In genomic region chr11:46242462-46242960, GRCh38 we compare ENCODE assay signal across 8 cellular contexts. TPM values are rescaled to one million over a fixed set of nuclear protein-coding genes. Genes with fewer than 3 reads are reported as not detected.
DNase-seq lines count a peak whose midpoint lies in the region; ATAC-seq and TF ChIP-seq lines count a peak whose summit lies in the region.

No MANE protein-coding gene starts in this region.

- H3K4me3 Mint-ChIP-seq in GM23338, result peak overlapping the region; percentile 81

- no peaks in the 10 kb centered on the region for H4K20me1 ChIP-seq in GM23338 (replicated peaks; ENCODE audit: insufficient read depth)
- no peaks in the 10 kb centered on the region for H4K20me1 ChIP-seq in SU-DHL-6 (ENCODE audit: low read depth, low read length)

- peaks cover 26% of the 10 kb centered on the region for H3K4me1 ChIP-seq in GM23338 (ENCODE audit: insufficient read depth)
- H3K4me1 ChIP-seq in gastrocnemius medialis, result peaks cover 10 to 25% of the 10 kb centered on the region in 2 donors

- peaks cover 31% of the 10 kb centered on the region for H3K27me3 Mint-ChIP-seq in GM23338 (ENCODE audit: insufficient read depth, low read depth, poor library complexity)

- peak overlapping the region; percentile 100 for H3K27ac Mint-ChIP-seq in GM23338

- no peak for DNase-seq in GM23338 (ENCODE audit: low spot score)
- DNase-seq in fibroblast of the aortic adventitia (ENCODE audit: low read depth), result peak; percentile 27
- DNase-seq in gastrocnemius medialis, result no peak
- DNase-seq in GM10266 (ENCODE audit: extremely low spot score), result no peak
- no peak for DNase-seq in NCI-H187 treated with DMSO at 0.1 percent for 48 hours (lab: John Stamatoyannopoulos, UW)
- no peak for DNase-seq in GDM1 (lab: John Stamatoyannopoulos, UW)

- H3K4me3 ChIP-seq in GM23338 (peak overlapping the region; percentile 57), SU-DHL-6 (ENCODE audit: insufficient read depth, low read length, poor library complexity, severe bottlenecking) (peak overlapping the region; percentile 49), fibroblast of the aortic adventitia (ENCODE audit: low read depth, low read length) (no peak overlapping the region), gastrocnemius medialis (peak overlapping the region in 3 of 4 donors; percentile 58 to 67 (median 66))

- H3K36me3 ChIP-seq in GM23338 (ENCODE audit: insufficient read depth), result no peaks in the 10 kb centered on the region
- no peaks in the 10 kb centered on the region for H3K36me3 ChIP-seq in SU-DHL-6 (ENCODE audit: low read length)
- H3K36me3 ChIP-seq in gastrocnemius medialis, result no peaks in the 10 kb centered on the region

- H3K27ac ChIP-seq in GM23338 (ENCODE audit: low read depth), result peak overlapping the region; percentile 99
- no peak overlapping the region; the same call in 1 of the 2 replicates for H3K27ac ChIP-seq in SU-DHL-6 (ENCODE audit: low read depth, low read length)
- H3K27ac ChIP-seq in gastrocnemius medialis, result peak overlapping the region; percentile 74 to 85 (median 82)

- H3K4me1 Mint-ChIP-seq in GM23338, result peaks cover 44% of the 10 kb centered on the region

- no peak for ATAC-seq in GM23338
- ATAC-seq in gastrocnemius medialis, result no peak
- no peak for ATAC-seq in HG03139 (IDR thresholded peaks at IDR 0.05; ENCODE audit: unreplicated experiment)

- in situ Hi-C loops in gastrocnemius medialis (cut with MboI; ENCODE audit: low sequenced_read_pairs in 4 of 4), result loop anchor here (5.0 to 25.0 kb wide), 2 partner anchors 70 to 295 kb away; no protein-coding TSS in a partner anchor

- H3K4me2 ChIP-seq in GM23338, result peak overlapping the region; percentile 81
- H3K4me2 ChIP-seq in SU-DHL-6 (ENCODE audit: low read depth, low read length, poor library complexity, severe bottlenecking), result peak overlapping the region; percentile 99

- H3K9me2 ChIP-seq in GM23338 (ENCODE audit: insufficient read depth) (peaks cover 10% of the 10 kb centered on the region; the same call in 1 of the 2 replicates), SU-DHL-6 (replicated peaks; ENCODE audit: insufficient read depth, low read length) (no peaks in the 10 kb centered on the region)

- TF ChIP-seq CTCF in GM23338 (conservative IDR thresholded peaks at IDR 0.05; ENCODE audit: low read depth in 2 of 2) (no peak), SU-DHL-6 (IDR thresholded peaks at IDR 0.05; ENCODE audit: insufficient read depth, low read length, poor library complexity, severe bottlenecking) (no peak), fibroblast of the aortic adventitia (IDR thresholded peaks at IDR 0.05; ENCODE audit: insufficient read depth, low read length) (no peak), gastrocnemius medialis (IDR thresholded peaks at IDR 0.05 in 4 of 5, conservative IDR thresholded peaks at IDR 0.05 in 1 of 5) (no peak), GM10266 (IDR thresholded peaks at IDR 0.05; ENCODE audit: control insufficient read depth, insufficient read depth, low read depth, missing control alignments) (no peak)

- no peaks in the 10 kb centered on the region for H3K36me3 Mint-ChIP-seq in GM23338 (ENCODE audit: low read depth)

- H3F3A ChIP-seq in GM23338 (replicated peaks; ENCODE audit: low read depth) (peaks cover 25% of the 10 kb centered on the region), SU-DHL-6 (ENCODE audit: insufficient read depth) (no peaks in the 10 kb centered on the region)

- no peak overlapping the region for H2AFZ ChIP-seq in GM23338
- peak overlapping the region; percentile 94 for H2AFZ ChIP-seq in SU-DHL-6 (ENCODE audit: low read depth, low read length, severe bottlenecking)

- H3K9ac ChIP-seq in SU-DHL-6 (ENCODE audit: low read length), result peak overlapping the region; percentile 65

- no peak for TF ChIP-seq POLR2A in gastrocnemius medialis (IDR thresholded peaks at IDR 0.05)

- peaks cover 12% of the 10 kb centered on the region for H3K27me3 ChIP-seq in GM23338 (ENCODE audit: insufficient read depth)
- no peaks in the 10 kb centered on the region for H3K27me3 ChIP-seq in SU-DHL-6 (ENCODE audit: low read length)
- H3K27me3 ChIP-seq in gastrocnemius medialis, result peaks cover 0 to 2% (median 2%) of the 10 kb centered on the region in 3 donors

- H3K9me3 ChIP-seq in SU-DHL-6 (ENCODE audit: insufficient read depth, low read length) (no peaks in the 10 kb centered on the region), gastrocnemius medialis (no peaks in the 10 kb centered on the region)

- H3K79me2 ChIP-seq in GM23338 (replicated peaks; ENCODE audit: insufficient read depth) (no peaks in the 10 kb centered on the region), SU-DHL-6 (ENCODE audit: insufficient read depth, low read length) (no peaks in the 10 kb centered on the region)

- intact Hi-C loops in gastrocnemius medialis (cut with DNase I; ENCODE audit: low total_unique reads), result loop anchor here (2.0 kb wide), 1 partner anchor 32 kb away; no protein-coding TSS in a partner anchor

- no peaks in the 10 kb centered on the region for H3K9me3 Mint-ChIP-seq in GM23338

TF ChIP-seq in GM23338, 12 proteins besides CTCF, POLR2A, EP300 and RAD21 (continues in another document):
- TF ChIP-seq JUNB (IDR thresholded peaks at IDR 0.05; ENCODE audit: unreplicated experiment), result no peak
- no peak for TF ChIP-seq STAT1 (IDR thresholded peaks at IDR 0.05; ENCODE audit: unreplicated experiment)
- no peak for TF ChIP-seq ZNF462 (CRISPR knock-in tag; IDR thresholded peaks at IDR 0.05)
- TF ChIP-seq CREB1 (CRISPR knock-in tag; IDR thresholded peaks at IDR 0.05; ENCODE audit: low read depth), result no peak
- TF ChIP-seq ZNF331 (CRISPR knock-in tag; IDR thresholded peaks at IDR 0.05; ENCODE audit: low read depth), result no peak

RNA-seq across cellular contexts. Expression of gene CREB3L1, which starts 35.0 kb away (rescaled TPM):
- total RNA-seq in GM23338 (2014; rRNA removed; shearing (Covaris generic)), result 4.5 and 8.5 TPM in 2 replicates
- polyA plus RNA-seq in GM23338 (2016; fragmentation: Nextera tagmentation; extraction: Ambion mirVana), result 10.3 and 10.4 TPM in 2 replicates
- 31.6 and 37.5 TPM in 2 replicates for total RNA-seq in fibroblast of the aortic adventitia (ENCODE audit: low replicate concordance)
- total RNA-seq in gastrocnemius medialis, result under 1 TPM; 0.27 to 0.69 (median 0.57) TPM
